8 cellular contexts compared by ENCODE assay signal in the genomic region with DNA sequence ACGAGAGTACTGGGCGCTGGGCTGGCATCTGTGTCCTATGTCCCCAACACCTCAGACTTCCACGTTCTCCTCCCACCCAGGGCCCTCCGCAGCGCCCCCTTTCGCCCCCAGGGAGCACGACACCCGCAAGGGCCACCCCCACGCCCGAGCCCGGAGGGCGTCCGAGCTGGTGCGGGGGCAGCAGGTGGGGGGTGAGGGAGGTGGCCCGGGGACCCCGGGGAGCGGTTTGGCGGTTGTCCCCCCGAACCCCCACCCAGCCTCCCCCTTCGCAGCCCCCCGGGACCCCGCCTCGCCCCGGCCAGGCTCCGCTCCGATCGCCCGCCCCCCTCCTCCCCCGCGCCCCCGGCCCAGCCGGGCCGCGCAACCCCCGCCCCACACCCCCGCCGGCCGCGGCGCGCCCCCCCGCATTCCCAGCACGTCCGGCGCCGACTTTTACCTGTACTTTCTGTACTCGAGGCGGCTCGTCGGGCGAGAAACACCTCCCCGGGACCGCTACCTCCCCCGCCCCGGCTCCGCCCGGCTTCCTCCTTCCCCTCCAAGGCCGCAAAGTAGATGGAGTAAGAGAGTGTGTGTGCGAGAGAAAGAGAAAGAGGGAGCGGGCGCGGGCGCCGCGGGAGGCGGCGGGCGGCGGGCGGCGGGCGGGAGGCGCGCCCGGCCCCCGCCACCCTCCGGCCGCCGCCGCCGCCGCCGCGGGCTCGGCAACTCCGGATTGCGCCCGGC. TPM values are rescaled to one million over a fixed set of nuclear protein-coding genes. Genes with fewer than 3 reads are reported as not detected.
DNase-seq lines count a peak whose midpoint lies in the region; ATAC-seq and TF ChIP-seq lines count a peak whose summit lies in the region.

No MANE protein-coding gene starts in this region.

- TF ChIP-seq CTCF in dorsolateral prefrontal cortex (IDR thresholded peaks at IDR 0.05 in 54 of 56, conservative IDR thresholded peaks at IDR 0.05 in 2 of 56; ENCODE audit: low read depth in 1 of 56, partially characterized antibody in 56 of 56) (peak in 31 of 56 donors; percentile 8 to 38 (median 21)), tibial artery (IDR thresholded peaks at IDR 0.05) (no peak)

- H3K4me1 ChIP-seq in mesodermal cell (ENCODE audit: control insufficient read depth, insufficient read depth, low read length, poor library complexity, severe bottlenecking) (peaks cover 5% of the 10 kb centered on the region), tibial artery (peaks cover 0 to 8% (median 4%) of the 10 kb centered on the region in 4 donors), Karpas-422 (ENCODE audit: low read length) (no peaks in the 10 kb centered on the region)

- intact Hi-C loops in dorsolateral prefrontal cortex (cut with DNase I) = no loop called here
- intact Hi-C loops in tibial artery (cut with DNase I; ENCODE audit: low total_unique reads) = no loop called here

- TF ChIP-seq POLR2A in GM18505 (IDR thresholded peaks at IDR 0.05; ENCODE audit: borderline replicate concordance, extremely low read depth, insufficient read depth, insufficient read length) = no peak

- H3K79me2 ChIP-seq in Karpas-422 (ENCODE audit: low read length) = no peaks in the 10 kb centered on the region

- no peaks in the 10 kb centered on the region for H3K9me2 ChIP-seq in Karpas-422 (replicated peaks; ENCODE audit: insufficient read depth, low read length)

- H3K9me3 ChIP-seq in mesodermal cell (ENCODE audit: control insufficient read depth, low read length) = no peaks in the 10 kb centered on the region
- no peaks in the 10 kb centered on the region for H3K9me3 ChIP-seq in tibial artery
- H3K9me3 ChIP-seq in Karpas-422 (ENCODE audit: low read length) = no peaks in the 10 kb centered on the region

- DNase-seq in activated CD4-positive, alpha-beta T cell treated with anti-CD3 and anti-CD28 coated beads for 1 hour = peak; percentile 15
- DNase-seq in dorsolateral prefrontal cortex (peak in 2 of 10 donors; percentile 8 to 27), tibial artery (no peak), Karpas-422 (no peak), GDM1 (lab: John Stamatoyannopoulos, UW) (no peak)

- H3K27me3 ChIP-seq in dorsolateral prefrontal cortex (peaks cover 0 to 22% (median 0%) of the 10 kb centered on the region in 45 donors), tibial artery (peaks cover 0 to 9% of the 10 kb centered on the region in 2 donors), Karpas-422 (ENCODE audit: low read length) (no peaks in the 10 kb centered on the region)

- 11 to 40% methylated on average over 5 to 12 of the region's 88 CpGs for WGBS in mesodermal cell (ENCODE audit: insufficient coverage in 2 of 2), 2 experiments

- H3K4me3 ChIP-seq in dorsolateral prefrontal cortex (peak overlapping the region in 58 of 59 donors; percentile 14 to 78 (median 51)), mesodermal cell (ENCODE audit: extremely low read depth, insufficient read depth, low read length, poor library complexity, severe bottlenecking) (peak overlapping the region; percentile 39), tibial artery (peak overlapping the region; percentile 57 to 65), Karpas-422 (ENCODE audit: low read length) (no peak overlapping the region)

- H3K27ac ChIP-seq in dorsolateral prefrontal cortex (peak overlapping the region in 3 of 59 donors; percentile 10 to 33 (median 19)), mesodermal cell (ENCODE audit: low read depth, low read length, severe bottlenecking) (no peak overlapping the region), tibial artery (no peak overlapping the region), Karpas-422 (ENCODE audit: low read length) (no peak overlapping the region)

- no peak overlapping the region for H2AFZ ChIP-seq in Karpas-422 (ENCODE audit: low read length)

- H3K4me2 ChIP-seq in Karpas-422 (ENCODE audit: low read depth, low read length, poor library complexity, severe bottlenecking) = no peak overlapping the region

- H3K9ac ChIP-seq in Karpas-422 (ENCODE audit: low read length) = no peak overlapping the region

- H4K20me1 ChIP-seq in Karpas-422 (ENCODE audit: insufficient read depth, low read depth, low read length) = no peaks in the 10 kb centered on the region

- ATAC-seq in GM18505 (IDR thresholded peaks at IDR 0.05; ENCODE audit: unreplicated experiment) = peak; percentile 19
- ATAC-seq in HG03342 (IDR thresholded peaks at IDR 0.05; ENCODE audit: unreplicated experiment) = peak; percentile 29

- no peaks in the 10 kb centered on the region for H3K36me3 ChIP-seq in mesodermal cell (ENCODE audit: control insufficient read depth, insufficient read depth, low read length)
- H3K36me3 ChIP-seq in tibial artery = no peaks in the 10 kb centered on the region
- no peaks in the 10 kb centered on the region for H3K36me3 ChIP-seq in Karpas-422 (ENCODE audit: insufficient read depth, low read length)

RNA-seq across cellular contexts. Expression of gene CDYL2, which starts 0.9 kb away (rescaled TPM):
- 100 to 1,000 TPM in 12 of 120 experiments, 10 to 100 TPM in 108; 37.3 to 119 (median 82.8) TPM for total RNA-seq in dorsolateral prefrontal cortex
- polyA plus RNA-seq in mesodermal cell (2013, experiment 1 of 2) = 5.0 TPM
- 4.6 TPM for polyA plus RNA-seq in mesodermal cell (2013, experiment 2 of 2)
- not detected in 2 replicates for total RNA-seq in Karpas-422 (2014; rRNA removed; shearing (Covaris generic); ENCODE audit: low replicate concordance)

Comparison
In these comparisons a context has a peak if more than half of its experiments do, and no peak if none do; other contexts are left out.
1. CTCF ChIP-seq: peak in dorsolateral prefrontal cortex (31 of 56); none in tibial artery (0 of 2).
2. RNA of gene CDYL2, which starts 0.9 kb away (total RNA-seq): 37.3 to 119 TPM in dorsolateral prefrontal cortex; not detected in Karpas-422; every median in the first group is over 10 times any median in the second.